In the genomic region with DNA sequence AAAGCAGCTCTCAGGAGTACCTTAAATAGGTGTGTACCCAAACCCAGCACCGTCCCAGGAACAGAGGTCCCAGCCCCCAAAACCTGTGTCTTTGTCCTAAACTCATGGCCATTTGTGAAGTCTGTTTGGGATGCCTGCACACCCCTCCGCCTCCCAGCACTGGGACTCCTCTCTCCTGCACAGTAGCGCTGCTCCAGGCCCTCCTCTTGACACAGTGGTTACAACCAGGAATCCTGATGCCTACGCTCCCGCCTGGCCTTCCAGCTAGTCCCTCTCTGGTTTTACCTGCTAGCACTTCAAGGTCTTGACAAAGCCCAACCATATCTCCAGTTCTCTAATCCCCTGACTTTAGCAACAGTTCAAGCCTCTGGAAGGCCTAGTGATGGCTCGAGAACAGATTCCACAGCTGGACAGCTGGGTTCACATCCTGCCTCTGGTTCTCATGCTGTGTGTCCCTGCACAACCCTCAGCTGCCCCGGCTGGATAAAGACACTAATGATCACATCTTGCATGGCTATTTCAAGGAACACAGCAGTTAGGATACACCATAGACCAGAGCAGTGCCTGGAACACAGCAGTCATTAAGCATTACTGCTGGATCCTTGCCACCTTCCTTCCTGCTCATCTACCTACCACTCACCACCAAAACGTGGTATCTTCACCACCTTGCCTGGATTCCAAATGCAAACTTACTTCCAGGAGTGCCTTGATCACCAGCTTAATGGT, we compare ENCODE assay signal across 1 cellular context.
TF ChIP-seq lines count a peak whose summit lies in the region.

No MANE protein-coding gene starts in this region.

TF ChIP-seq in HepG2, 621 proteins besides CTCF, POLR2A, EP300 and RAD21 (continues in another document):
- TF ChIP-seq, protein P1, sequence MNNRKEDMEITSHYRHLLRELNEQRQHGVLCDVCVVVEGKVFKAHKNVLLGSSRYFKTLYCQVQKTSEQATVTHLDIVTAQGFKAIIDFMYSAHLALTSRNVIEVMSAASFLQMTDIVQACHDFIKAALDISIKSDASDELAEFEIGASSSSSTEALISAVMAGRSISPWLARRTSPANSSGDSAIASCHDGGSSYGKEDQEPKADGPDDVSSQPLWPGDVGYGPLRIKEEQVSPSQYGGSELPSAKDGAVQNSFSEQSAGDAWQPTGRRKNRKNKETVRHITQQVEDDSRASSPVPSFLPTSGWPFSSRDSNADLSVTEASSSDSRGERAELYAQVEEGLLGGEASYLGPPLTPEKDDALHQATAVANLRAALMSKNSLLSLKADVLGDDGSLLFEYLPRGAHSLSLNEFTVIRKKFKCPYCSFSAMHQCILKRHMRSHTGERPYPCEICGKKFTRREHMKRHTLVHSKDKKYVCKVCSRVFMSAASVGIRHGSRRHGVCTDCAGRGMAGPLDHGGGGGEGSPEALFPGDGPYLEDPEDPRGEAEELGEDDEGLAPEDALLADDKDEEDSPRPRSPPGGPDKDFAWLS (CRISPR knock-in tag; IDR thresholded peaks at IDR 0.05; ENCODE audit: borderline replicate concordance) = no peak
- TF ChIP-seq TAF1 (CRISPR knock-in tag; IDR thresholded peaks at IDR 0.05) (0 out of 2 replicates have a peak, but pooled peaks have one; percentile 30), ZBTB21 (CRISPR knock-in tag; IDR thresholded peaks at IDR 0.05) (no peak), MED1 (CRISPR knock-in tag; IDR thresholded peaks at IDR 0.05) (no peak), PAF1 (CRISPR knock-in tag; IDR thresholded peaks at IDR 0.05) (no peak), ZNF224 (CRISPR knock-in tag; IDR thresholded peaks at IDR 0.05) (0 out of 2 replicates have a peak, but pooled peaks have one; percentile 38), ZNF235 (CRISPR knock-in tag; IDR thresholded peaks at IDR 0.05; ENCODE audit: borderline replicate concordance) (0 out of 2 replicates have a peak, but pooled peaks have one; percentile 35), ZNF891 (CRISPR knock-in tag; IDR thresholded peaks at IDR 0.05) (peak; percentile 50; the same call in 1 of the 2 replicates), ZNF589 (CRISPR knock-in tag; conservative IDR thresholded peaks at IDR 0.05) (no peak), SMARCC2 (IDR thresholded peaks at IDR 0.05) (no peak), TGIF2 (CRISPR knock-in tag; IDR thresholded peaks at IDR 0.05) (no peak), EHMT2 (IDR thresholded peaks at IDR 0.05; ENCODE audit: borderline replicate concordance, low read depth, low read length) (no peak), SOX6 (IDR thresholded peaks at IDR 0.05) (no peak), SOX6 (CRISPR knock-in tag; IDR thresholded peaks at IDR 0.05) (0 out of 2 replicates have a peak, but pooled peaks have one; percentile 17), ZNF547 (CRISPR knock-in tag; IDR thresholded peaks at IDR 0.05) (0 out of 2 replicates have a peak, but pooled peaks have one; percentile 28), KDM5B (CRISPR knock-in tag; IDR thresholded peaks at IDR 0.05; ENCODE audit: borderline replicate concordance) (0 out of 2 replicates have a peak, but pooled peaks have one; percentile 30), ZNF598 (CRISPR knock-in tag; IDR thresholded peaks at IDR 0.05; ENCODE audit: borderline replicate concordance) (no peak), ZKSCAN8 (CRISPR knock-in tag; IDR thresholded peaks at IDR 0.05; ENCODE audit: borderline replicate concordance) (no peak), ZNF33A (CRISPR knock-in tag; IDR thresholded peaks at IDR 0.05; ENCODE audit: borderline replicate concordance) (no peak), MED8 (CRISPR knock-in tag; IDR thresholded peaks at IDR 0.05; ENCODE audit: insufficient replicate concordance) (peak; percentile 5), RELA (CRISPR knock-in tag; IDR thresholded peaks at IDR 0.05) (no peak), ZNF367 (CRISPR knock-in tag; IDR thresholded peaks at IDR 0.05; ENCODE audit: borderline replicate concordance) (no peak)
- TF ChIP-seq, protein P2, sequence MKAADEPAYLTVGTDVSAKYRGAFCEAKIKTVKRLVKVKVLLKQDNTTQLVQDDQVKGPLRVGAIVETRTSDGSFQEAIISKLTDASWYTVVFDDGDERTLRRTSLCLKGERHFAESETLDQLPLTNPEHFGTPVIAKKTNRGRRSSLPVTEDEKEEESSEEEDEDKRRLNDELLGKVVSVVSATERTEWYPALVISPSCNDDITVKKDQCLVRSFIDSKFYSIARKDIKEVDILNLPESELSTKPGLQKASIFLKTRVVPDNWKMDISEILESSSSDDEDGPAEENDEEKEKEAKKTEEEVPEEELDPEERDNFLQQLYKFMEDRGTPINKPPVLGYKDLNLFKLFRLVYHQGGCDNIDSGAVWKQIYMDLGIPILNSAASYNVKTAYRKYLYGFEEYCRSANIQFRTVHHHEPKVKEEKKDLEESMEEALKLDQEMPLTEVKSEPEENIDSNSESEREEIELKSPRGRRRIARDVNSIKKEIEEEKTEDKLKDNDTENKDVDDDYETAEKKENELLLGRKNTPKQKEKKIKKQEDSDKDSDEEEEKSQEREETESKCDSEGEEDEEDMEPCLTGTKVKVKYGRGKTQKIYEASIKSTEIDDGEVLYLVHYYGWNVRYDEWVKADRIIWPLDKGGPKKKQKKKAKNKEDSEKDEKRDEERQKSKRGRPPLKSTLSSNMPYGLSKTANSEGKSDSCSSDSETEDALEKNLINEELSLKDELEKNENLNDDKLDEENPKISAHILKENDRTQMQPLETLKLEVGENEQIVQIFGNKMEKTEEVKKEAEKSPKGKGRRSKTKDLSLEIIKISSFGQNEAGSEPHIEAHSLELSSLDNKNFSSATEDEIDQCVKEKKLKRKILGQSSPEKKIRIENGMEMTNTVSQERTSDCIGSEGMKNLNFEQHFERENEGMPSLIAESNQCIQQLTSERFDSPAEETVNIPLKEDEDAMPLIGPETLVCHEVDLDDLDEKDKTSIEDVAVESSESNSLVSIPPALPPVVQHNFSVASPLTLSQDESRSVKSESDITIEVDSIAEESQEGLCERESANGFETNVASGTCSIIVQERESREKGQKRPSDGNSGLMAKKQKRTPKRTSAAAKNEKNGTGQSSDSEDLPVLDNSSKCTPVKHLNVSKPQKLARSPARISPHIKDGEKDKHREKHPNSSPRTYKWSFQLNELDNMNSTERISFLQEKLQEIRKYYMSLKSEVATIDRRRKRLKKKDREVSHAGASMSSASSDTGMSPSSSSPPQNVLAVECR (CRISPR knock-in tag; IDR thresholded peaks at IDR 0.05; ENCODE audit: borderline replicate concordance) = peak; percentile 30; the same call in 1 of the 2 replicates
- TF ChIP-seq, protein P3, sequence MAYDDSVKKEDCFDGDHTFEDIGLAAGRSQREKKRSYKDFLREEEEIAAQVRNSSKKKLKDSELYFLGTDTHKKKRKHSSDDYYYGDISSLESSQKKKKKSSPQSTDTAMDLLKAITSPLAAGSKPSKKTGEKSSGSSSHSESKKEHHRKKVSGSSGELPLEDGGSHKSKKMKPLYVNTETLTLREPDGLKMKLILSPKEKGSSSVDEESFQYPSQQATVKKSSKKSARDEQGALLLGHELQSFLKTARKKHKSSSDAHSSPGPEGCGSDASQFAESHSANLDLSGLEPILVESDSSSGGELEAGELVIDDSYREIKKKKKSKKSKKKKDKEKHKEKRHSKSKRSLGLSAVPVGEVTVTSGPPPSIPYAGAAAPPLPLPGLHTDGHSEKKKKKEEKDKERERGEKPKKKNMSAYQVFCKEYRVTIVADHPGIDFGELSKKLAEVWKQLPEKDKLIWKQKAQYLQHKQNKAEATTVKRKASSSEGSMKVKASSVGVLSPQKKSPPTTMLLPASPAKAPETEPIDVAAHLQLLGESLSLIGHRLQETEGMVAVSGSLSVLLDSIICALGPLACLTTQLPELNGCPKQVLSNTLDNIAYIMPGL (CRISPR knock-in tag; IDR thresholded peaks at IDR 0.05; ENCODE audit: borderline replicate concordance in 1 of 2, low read depth in 1 of 2) = 0 out of 4 replicates have a peak, but pooled peaks of 1 of the 2 experiments have one; percentile 0
- TF ChIP-seq, protein P4, sequence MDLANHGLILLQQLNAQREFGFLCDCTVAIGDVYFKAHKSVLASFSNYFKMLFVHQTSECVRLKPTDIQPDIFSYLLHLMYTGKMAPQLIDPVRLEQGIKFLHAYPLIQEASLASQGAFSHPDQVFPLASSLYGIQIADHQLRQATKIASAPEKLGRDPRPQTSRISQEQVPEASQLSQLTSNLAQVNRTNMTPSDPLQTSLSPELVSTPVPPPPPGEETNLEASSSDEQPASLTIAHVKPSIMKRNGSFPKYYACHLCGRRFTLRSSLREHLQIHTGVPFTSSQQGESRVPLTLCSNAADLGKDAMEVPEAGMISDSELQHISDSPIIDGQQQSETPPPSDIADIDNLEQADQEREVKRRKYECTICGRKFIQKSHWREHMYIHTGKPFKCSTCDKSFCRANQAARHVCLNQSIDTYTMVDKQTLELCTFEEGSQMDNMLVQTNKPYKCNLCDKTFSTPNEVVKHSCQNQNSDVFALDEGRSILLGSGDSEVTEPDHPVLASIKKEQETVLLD (CRISPR knock-in tag; IDR thresholded peaks at IDR 0.05; ENCODE audit: low read depth) = 0 out of 2 replicates have a peak, but pooled peaks have one; percentile 24
- TF ChIP-seq, protein P5, sequence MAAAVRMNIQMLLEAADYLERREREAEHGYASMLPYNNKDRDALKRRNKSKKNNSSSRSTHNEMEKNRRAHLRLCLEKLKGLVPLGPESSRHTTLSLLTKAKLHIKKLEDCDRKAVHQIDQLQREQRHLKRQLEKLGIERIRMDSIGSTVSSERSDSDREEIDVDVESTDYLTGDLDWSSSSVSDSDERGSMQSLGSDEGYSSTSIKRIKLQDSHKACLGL (CRISPR knock-in tag; IDR thresholded peaks at IDR 0.05) = 0 out of 2 replicates have a peak, but pooled peaks have one; percentile 17
- TF ChIP-seq, protein P6, sequence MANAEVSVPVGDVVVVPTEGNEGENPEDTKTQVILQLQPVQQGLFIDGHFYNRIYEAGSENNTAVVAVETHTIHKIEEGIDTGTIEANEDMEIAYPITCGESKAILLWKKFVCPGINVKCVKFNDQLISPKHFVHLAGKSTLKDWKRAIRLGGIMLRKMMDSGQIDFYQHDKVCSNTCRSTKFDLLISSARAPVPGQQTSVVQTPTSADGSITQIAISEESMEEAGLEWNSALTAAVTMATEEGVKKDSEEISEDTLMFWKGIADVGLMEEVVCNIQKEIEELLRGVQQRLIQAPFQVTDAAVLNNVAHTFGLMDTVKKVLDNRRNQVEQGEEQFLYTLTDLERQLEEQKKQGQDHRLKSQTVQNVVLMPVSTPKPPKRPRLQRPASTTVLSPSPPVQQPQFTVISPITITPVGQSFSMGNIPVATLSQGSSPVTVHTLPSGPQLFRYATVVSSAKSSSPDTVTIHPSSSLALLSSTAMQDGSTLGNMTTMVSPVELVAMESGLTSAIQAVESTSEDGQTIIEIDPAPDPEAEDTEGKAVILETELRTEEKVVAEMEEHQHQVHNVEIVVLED (CRISPR knock-in tag; IDR thresholded peaks at IDR 0.05; ENCODE audit: borderline replicate concordance) = 0 out of 2 replicates have a peak, but pooled peaks have one; percentile 1
- TF ChIP-seq, protein P7, sequence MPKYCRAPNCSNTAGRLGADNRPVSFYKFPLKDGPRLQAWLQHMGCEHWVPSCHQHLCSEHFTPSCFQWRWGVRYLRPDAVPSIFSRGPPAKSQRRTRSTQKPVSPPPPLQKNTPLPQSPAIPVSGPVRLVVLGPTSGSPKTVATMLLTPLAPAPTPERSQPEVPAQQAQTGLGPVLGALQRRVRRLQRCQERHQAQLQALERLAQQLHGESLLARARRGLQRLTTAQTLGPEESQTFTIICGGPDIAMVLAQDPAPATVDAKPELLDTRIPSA (CRISPR knock-in tag; IDR thresholded peaks at IDR 0.05; ENCODE audit: borderline replicate concordance) = no peak
- TF ChIP-seq, protein P8, sequence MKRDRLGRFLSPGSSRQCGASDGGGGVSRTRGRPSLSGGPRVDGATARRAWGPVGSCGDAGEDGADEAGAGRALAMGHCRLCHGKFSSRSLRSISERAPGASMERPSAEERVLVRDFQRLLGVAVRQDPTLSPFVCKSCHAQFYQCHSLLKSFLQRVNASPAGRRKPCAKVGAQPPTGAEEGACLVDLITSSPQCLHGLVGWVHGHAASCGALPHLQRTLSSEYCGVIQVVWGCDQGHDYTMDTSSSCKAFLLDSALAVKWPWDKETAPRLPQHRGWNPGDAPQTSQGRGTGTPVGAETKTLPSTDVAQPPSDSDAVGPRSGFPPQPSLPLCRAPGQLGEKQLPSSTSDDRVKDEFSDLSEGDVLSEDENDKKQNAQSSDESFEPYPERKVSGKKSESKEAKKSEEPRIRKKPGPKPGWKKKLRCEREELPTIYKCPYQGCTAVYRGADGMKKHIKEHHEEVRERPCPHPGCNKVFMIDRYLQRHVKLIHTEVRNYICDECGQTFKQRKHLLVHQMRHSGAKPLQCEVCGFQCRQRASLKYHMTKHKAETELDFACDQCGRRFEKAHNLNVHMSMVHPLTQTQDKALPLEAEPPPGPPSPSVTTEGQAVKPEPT (CRISPR knock-in tag; IDR thresholded peaks at IDR 0.05; ENCODE audit: low read depth) = no peak
- TF ChIP-seq, protein P9, sequence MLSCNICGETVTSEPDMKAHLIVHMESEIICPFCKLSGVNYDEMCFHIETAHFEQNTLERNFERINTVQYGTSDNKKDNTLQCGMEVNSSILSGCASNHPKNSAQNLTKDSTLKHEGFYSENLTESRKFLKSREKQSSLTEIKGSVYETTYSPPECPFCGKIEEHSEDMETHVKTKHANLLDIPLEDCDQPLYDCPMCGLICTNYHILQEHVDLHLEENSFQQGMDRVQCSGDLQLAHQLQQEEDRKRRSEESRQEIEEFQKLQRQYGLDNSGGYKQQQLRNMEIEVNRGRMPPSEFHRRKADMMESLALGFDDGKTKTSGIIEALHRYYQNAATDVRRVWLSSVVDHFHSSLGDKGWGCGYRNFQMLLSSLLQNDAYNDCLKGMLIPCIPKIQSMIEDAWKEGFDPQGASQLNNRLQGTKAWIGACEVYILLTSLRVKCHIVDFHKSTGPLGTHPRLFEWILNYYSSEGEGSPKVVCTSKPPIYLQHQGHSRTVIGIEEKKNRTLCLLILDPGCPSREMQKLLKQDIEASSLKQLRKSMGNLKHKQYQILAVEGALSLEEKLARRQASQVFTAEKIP (CRISPR knock-in tag; IDR thresholded peaks at IDR 0.05; ENCODE audit: borderline replicate concordance) = no peak
- TF ChIP-seq, protein P10, sequence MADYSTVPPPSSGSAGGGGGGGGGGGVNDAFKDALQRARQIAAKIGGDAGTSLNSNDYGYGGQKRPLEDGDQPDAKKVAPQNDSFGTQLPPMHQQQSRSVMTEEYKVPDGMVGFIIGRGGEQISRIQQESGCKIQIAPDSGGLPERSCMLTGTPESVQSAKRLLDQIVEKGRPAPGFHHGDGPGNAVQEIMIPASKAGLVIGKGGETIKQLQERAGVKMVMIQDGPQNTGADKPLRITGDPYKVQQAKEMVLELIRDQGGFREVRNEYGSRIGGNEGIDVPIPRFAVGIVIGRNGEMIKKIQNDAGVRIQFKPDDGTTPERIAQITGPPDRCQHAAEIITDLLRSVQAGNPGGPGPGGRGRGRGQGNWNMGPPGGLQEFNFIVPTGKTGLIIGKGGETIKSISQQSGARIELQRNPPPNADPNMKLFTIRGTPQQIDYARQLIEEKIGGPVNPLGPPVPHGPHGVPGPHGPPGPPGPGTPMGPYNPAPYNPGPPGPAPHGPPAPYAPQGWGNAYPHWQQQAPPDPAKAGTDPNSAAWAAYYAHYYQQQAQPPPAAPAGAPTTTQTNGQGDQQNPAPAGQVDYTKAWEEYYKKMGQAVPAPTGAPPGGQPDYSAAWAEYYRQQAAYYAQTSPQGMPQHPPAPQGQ (CRISPR knock-in tag; IDR thresholded peaks at IDR 0.05; ENCODE audit: borderline replicate concordance) = no peak
- TF ChIP-seq, protein P11, sequence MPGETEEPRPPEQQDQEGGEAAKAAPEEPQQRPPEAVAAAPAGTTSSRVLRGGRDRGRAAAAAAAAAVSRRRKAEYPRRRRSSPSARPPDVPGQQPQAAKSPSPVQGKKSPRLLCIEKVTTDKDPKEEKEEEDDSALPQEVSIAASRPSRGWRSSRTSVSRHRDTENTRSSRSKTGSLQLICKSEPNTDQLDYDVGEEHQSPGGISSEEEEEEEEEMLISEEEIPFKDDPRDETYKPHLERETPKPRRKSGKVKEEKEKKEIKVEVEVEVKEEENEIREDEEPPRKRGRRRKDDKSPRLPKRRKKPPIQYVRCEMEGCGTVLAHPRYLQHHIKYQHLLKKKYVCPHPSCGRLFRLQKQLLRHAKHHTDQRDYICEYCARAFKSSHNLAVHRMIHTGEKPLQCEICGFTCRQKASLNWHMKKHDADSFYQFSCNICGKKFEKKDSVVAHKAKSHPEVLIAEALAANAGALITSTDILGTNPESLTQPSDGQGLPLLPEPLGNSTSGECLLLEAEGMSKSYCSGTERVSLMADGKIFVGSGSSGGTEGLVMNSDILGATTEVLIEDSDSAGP (CRISPR knock-in tag; IDR thresholded peaks at IDR 0.05; ENCODE audit: borderline replicate concordance) = peak; percentile 14; the same call in 1 of the 2 replicates
